8 cellular contexts compared by ENCODE assay signal in the genomic region with DNA sequence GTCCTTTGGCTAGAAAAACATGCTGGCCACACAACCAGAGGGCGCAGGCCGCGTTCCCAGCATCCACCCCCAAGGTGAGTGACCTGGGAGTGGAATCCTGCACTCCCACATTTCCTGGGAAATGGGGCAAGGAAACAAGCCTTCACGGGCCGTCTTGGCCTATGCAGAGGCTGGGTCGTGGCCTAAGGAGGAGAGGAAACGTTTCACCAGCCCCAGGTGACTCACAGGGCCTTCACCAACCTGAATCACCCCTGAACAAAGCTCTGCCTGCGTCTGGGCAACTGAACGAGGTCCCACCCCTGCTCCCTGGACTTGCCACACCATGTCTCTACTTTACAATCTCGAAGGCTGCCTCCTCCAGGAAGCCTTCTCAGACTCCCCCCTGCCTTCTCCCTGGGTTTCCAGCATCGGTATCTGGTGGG. TPM values are rescaled to one million over a fixed set of nuclear protein-coding genes. Genes with fewer than 3 reads are reported as not detected.
DNase-seq lines count a peak whose midpoint lies in the region; ATAC-seq and TF ChIP-seq lines count a peak whose summit lies in the region.

No MANE protein-coding gene starts in this region.

- peaks cover 12% of the 10 kb centered on the region for H3K36me3 Mint-ChIP-seq in mesothelial cell of epicardium

- H3K36me3 ChIP-seq in heart left ventricle (peaks cover 0 to 27% (median 19%) of the 10 kb centered on the region in 9 donors), urinary bladder (ENCODE audit: insufficient read depth) (peaks cover 2% of the 10 kb centered on the region), Karpas-422 (ENCODE audit: insufficient read depth, low read length) (peaks cover 4% of the 10 kb centered on the region; the same call in 1 of the 2 replicates), A673 (ENCODE audit: insufficient read depth, low read length, poor library complexity, severe bottlenecking) (no peaks in the 10 kb centered on the region)

- CTCF ChIA-PET in A673 (lab: Charles Lee) = no interaction called here

- POLR2A ChIA-PET in A673 (lab: Charles Lee; ENCODE audit: low non-redundant PET) = no interaction called here

- no peaks in the 10 kb centered on the region for H3K27me3 Mint-ChIP-seq in mesothelial cell of epicardium (ENCODE audit: low read depth)

- no TSS peak for BruUV-seq in A673 (replicated peaks; lab: Mats Ljungman, UMichigan)

- TF ChIP-seq POLR2A in heart left ventricle (IDR thresholded peaks at IDR 0.05) = no peak

- DNase-seq in heart left ventricle = peak in 1 of 5 donors; percentile 48
- DNase-seq in Right ventricle myocardium superior = no peak
- DNase-seq in amniotic epithelial cell (ENCODE audit: low read depth) = peak; percentile 92
- no peak for DNase-seq in mesothelial cell of epicardium (ENCODE audit: low spot score in 2 of 2, unreplicated experiment in 2 of 2)
- no peak for DNase-seq in Karpas-422
- DNase-seq in GM13977 (ENCODE audit: low spot score) = no peak
- DNase-seq in A673 (ENCODE audit: low spot score) = no peak

- H3K4me2 ChIP-seq in Karpas-422 (ENCODE audit: low read depth, low read length, poor library complexity, severe bottlenecking) = no peak overlapping the region

- no peaks in the 10 kb centered on the region for H3K9me2 ChIP-seq in Karpas-422 (replicated peaks; ENCODE audit: insufficient read depth, low read length)

- no peak overlapping the region for H2AFZ ChIP-seq in Karpas-422 (ENCODE audit: low read length)

- 52 to 71% (median 59%) methylated on average over 8 to 11 of the region's 11 CpGs for WGBS in heart left ventricle, 4 donors
- 62% methylated on average over 11 of the region's 11 CpGs for WGBS in urinary bladder

- H3K9me3 Mint-ChIP-seq in mesothelial cell of epicardium = no peaks in the 10 kb centered on the region

- peaks cover 48% of the 10 kb centered on the region for H3K4me1 Mint-ChIP-seq in mesothelial cell of epicardium

- TF ChIP-seq CTCF in heart left ventricle (IDR thresholded peaks at IDR 0.05) (no peak), mesothelial cell of epicardium (IDR thresholded peaks at IDR 0.05; ENCODE audit: unreplicated experiment) (no peak), GM13977 (IDR thresholded peaks at IDR 0.05; ENCODE audit: extremely low read depth, insufficient read depth, missing control alignments) (no peak), A673 (conservative IDR thresholded peaks at IDR 0.05; ENCODE audit: low read depth, low read length) (no peak)

- H3K4me1 ChIP-seq in heart left ventricle = peaks cover 56 to 100% (median 99%) of the 10 kb centered on the region in 12 donors
- no peaks in the 10 kb centered on the region for H3K4me1 ChIP-seq in urinary bladder (ENCODE audit: insufficient read depth)
- peaks cover 39% of the 10 kb centered on the region for H3K4me1 ChIP-seq in Karpas-422 (ENCODE audit: low read length)
- H3K4me1 ChIP-seq in A673 (ENCODE audit: insufficient read depth, low read length, poor library complexity, severe bottlenecking) = peaks cover 37% of the 10 kb centered on the region

- peaks cover 14% of the 10 kb centered on the region for H4K20me1 ChIP-seq in Karpas-422 (ENCODE audit: insufficient read depth, low read depth, low read length)

- no peak overlapping the region for H3K4me3 Mint-ChIP-seq in mesothelial cell of epicardium

- H3K27ac ChIP-seq in heart left ventricle (peak overlapping the region in 11 of 12 donors; percentile 14 to 99 (median 79)), urinary bladder (ENCODE audit: low read depth) (peak overlapping the region; percentile 13), Karpas-422 (ENCODE audit: low read length) (no peak overlapping the region), A673 (ENCODE audit: low read depth, low read length, poor library complexity, severe bottlenecking) (no peak overlapping the region)

- H3K27ac Mint-ChIP-seq in mesothelial cell of epicardium = peak overlapping the region; percentile 80

- in situ Hi-C loops in GM13977 (cut with MboI; ENCODE audit: low pct_unique_long_range_greater_than_20kb, low sequenced_read_pairs, unreplicated experiment) = no loop called here

- H3K9me3 ChIP-seq in heart left ventricle (no peaks in the 10 kb centered on the region), Karpas-422 (ENCODE audit: low read length) (no peaks in the 10 kb centered on the region), A673 (ENCODE audit: low read depth, low read length, poor library complexity, severe bottlenecking) (no peaks in the 10 kb centered on the region)

- ATAC-seq in heart left ventricle = peak in 1 of 4 donors; percentile 2
- no peak for ATAC-seq in Right ventricle myocardium superior (ENCODE audit: poor library complexity)

- peaks cover 98% of the 10 kb centered on the region for H3K79me2 ChIP-seq in Karpas-422 (ENCODE audit: low read length)

- H3K27me3 ChIP-seq in heart left ventricle = no peaks in the 10 kb centered on the region
- H3K27me3 ChIP-seq in Karpas-422 (ENCODE audit: low read length) = no peaks in the 10 kb centered on the region
- H3K27me3 ChIP-seq in A673 (replicated peaks; ENCODE audit: insufficient read depth, low read depth, low read length, poor library complexity) = no peaks in the 10 kb centered on the region

- intact Hi-C loops in heart left ventricle (cut with DNase I) = loop anchor here in 2 of 10 donors (5.0 kb wide), 2 partner anchors 32 to 47 kb away; no protein-coding TSS in a partner anchor
- intact Hi-C loops in Right ventricle myocardium superior (cut with DNase I) = no loop called here
- intact Hi-C loops in A673 (cut with micrococcal nuclease; ENCODE audit: unreplicated experiment) = loop anchor here (5.0 kb wide), 1 partner anchor 37 kb away; no protein-coding TSS in a partner anchor

- no peak overlapping the region for H3K9ac ChIP-seq in Karpas-422 (ENCODE audit: low read length)

- H3K4me3 ChIP-seq in heart left ventricle = no peak overlapping the region
- H3K4me3 ChIP-seq in urinary bladder (ENCODE audit: low read depth, low read length) = no peak overlapping the region
- no peak overlapping the region for H3K4me3 ChIP-seq in Karpas-422 (ENCODE audit: low read length)
- H3K4me3 ChIP-seq in A673 (ENCODE audit: low read depth, low read length, poor library complexity, severe bottlenecking) = no peak overlapping the region

RNA-seq across cellular contexts. Expression of a gene that starts 13.2 kb away (rescaled TPM):
- 100 to 1,000 TPM; 126 to 482 (median 238) TPM for total RNA-seq in heart left ventricle
- polyA plus RNA-seq in heart left ventricle = 100 to 1,000 TPM; 109 to 407 TPM
- 138 TPM for total RNA-seq in Right ventricle myocardium superior
- total RNA-seq in mesothelial cell of epicardium = 321 to 346 TPM (median 341 TPM) in 3 replicates
- 150 TPM for total RNA-seq in urinary bladder
- polyA plus RNA-seq in urinary bladder = 258 TPM
- total RNA-seq in Karpas-422 (2014; rRNA removed; shearing (Covaris generic); ENCODE audit: low replicate concordance) = 57.5 and 95.1 TPM in 2 replicates
- 290 and 323 TPM in 2 replicates for total RNA-seq in A673 (2021)

Comparison
In these comparisons a context has a peak if more than half of its experiments do, and no peak if none do; other contexts are left out.
1. H3K27ac ChIP-seq: peak in heart left ventricle (11 of 12) and urinary bladder (single experiment); none in Karpas-422 (single experiment) and A673 (single experiment).